ENCODE assay signal across 14 cellular contexts in the genomic region with DNA sequence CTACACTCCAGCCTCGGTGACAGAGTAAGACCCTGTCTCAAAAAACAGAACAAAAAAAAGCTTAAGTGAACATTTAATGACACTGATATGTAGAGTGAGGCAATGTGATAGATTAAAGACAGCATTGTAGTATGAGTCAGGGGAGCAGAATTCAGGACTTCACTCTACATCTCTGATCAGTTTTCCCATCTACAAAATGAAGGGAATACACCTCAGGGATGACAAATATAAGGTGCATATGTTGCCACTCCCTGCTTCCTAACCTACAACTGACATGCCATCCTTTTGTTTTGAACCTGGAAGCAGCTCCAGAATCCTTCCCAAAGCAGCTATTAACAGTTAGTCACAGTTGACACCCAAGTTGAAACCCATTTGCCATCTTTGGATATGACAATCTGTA.
"Had no signal": no experiment of that assay in that cellular context is flagged by ENCODE, and none has a peak within 500 bp of the region (broad histone marks: within the 10 kb centered on the region; RNA-seq: fewer than 3 reads in every experiment).

No MANE protein-coding gene starts in this region.

- H3K4me1 Mint-ChIP-seq: neural crest cell had no signal

- H3K36me3 Mint-ChIP-seq: natural killer cell had no signal

- H3K27ac ChIP-seq: dorsolateral prefrontal cortex, heart left ventricle had no signal

- H3K36me3 ChIP-seq: heart left ventricle had no signal

- H3K4me2 ChIP-seq: smooth muscle cell had no signal

- H3K4me3 Mint-ChIP-seq: natural killer cell, neural crest cell had no signal

- H3K27ac Mint-ChIP-seq: natural killer cell had no signal

- H3K27me3 ChIP-seq: dorsolateral prefrontal cortex, heart left ventricle had no signal

- DNase-seq: cortex of kidney; dorsolateral prefrontal cortex; effector CD8-positive, alpha-beta T cell; heart left ventricle; hippocampal formation; kidney glomerular epithelial cell; mucosa of descending colon; natural killer cell; right cardiac atrium; stimulated activated CD4-positive, alpha-beta T cell treated with anti-CD3 and anti-CD28 coated beads, Interleukin-2, amount 100 ng/mL, for 48 hours; stimulated activated naive CD4-positive, alpha-beta T cell treated with Interleukin-2 at 50 U/mL for 16 hours; trophoblast cell had no signal

- ATAC-seq: heart left ventricle, mucosa of descending colon, natural killer cell, right cardiac atrium had no signal

- H3K4me3 ChIP-seq: dorsolateral prefrontal cortex, heart left ventricle, mucosa of descending colon, smooth muscle cell had no signal

- H3K9me3 ChIP-seq: heart left ventricle, mucosa of descending colon had no signal

- H3K9me3 Mint-ChIP-seq: natural killer cell, neural crest cell had no signal
